ENCODE assay signal across 19 cellular contexts in the genomic region with DNA sequence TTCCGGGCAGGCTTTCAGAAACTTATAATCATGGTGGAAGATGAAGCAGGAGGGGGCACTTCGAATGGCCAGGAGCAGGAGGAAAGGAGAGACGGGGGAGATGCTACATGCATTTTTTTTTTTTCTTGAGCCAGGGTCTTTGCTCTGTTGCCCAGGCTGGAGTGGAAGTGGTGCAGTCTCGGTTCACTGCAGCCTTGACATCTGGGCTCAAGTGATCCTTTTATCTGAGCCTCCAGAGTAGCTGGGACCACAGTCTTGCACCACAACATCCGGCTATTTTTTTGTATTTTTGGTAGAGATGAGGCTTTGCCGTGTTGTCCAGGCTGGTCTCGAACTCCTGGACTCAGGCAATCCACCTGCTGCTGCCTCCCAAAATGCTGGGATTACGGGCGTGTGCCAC.
"Had no signal": no experiment of that assay in that cellular context is flagged by ENCODE, and none has a peak within 500 bp of the region (broad histone marks: within the 10 kb centered on the region; RNA-seq: fewer than 3 reads in every experiment).

No MANE protein-coding gene starts in this region.

- H3K4me1 ChIP-seq: body of pancreas, left lung, right atrium auricular region, suprapubic skin had no signal

- H3K4me3 ChIP-seq: body of pancreas, coronary artery, left lung, right atrium auricular region, suprapubic skin had no signal

- H3K27me3 ChIP-seq: body of pancreas, left lung, right atrium auricular region, suprapubic skin had no signal

- H3K4me3 Mint-ChIP-seq: activated naive CD8-positive, alpha-beta T cell; central memory CD8-positive, alpha-beta T cell; natural killer cell; stimulated activated naive CD8-positive, alpha-beta T cell treated with anti-CD3 and anti-CD28 coated beads, Interleukin-15, Interleukin-2, amounts not matched to agents 100 ng/mL and 50 ng/mL, for 24 hours had no signal

- H3K36me3 ChIP-seq: left lung, right atrium auricular region, suprapubic skin, WERI-Rb-1 had no signal

- H3K9me3 Mint-ChIP-seq: central memory CD8-positive, alpha-beta T cell; natural killer cell; stimulated activated naive CD8-positive, alpha-beta T cell treated with anti-CD3 and anti-CD28 coated beads, Interleukin-15, Interleukin-2, amounts not matched to agents 100 ng/mL and 50 ng/mL, for 24 hours had no signal

- H3K4me1 Mint-ChIP-seq: natural killer cell had no signal

- DNase-seq: activated CD4-positive, alpha-beta T cell treated with anti-CD3 and anti-CD28 coated beads for 48 hours; activated CD8-positive, alpha-beta memory T cell treated with anti-CD3 and anti-CD28 coated beads, Interleukin-2, amount 50 U/mL, for 48 hours; activated gamma-delta T cell treated with Interleukin-2 at 50 U/mL for 16 hours; amniotic stem cell; body of pancreas; left lung; natural killer cell; posterior cingulate gyrus; stimulated activated CD4-positive, alpha-beta T cell treated with anti-CD3 and anti-CD28 coated beads, Interleukin-4, amount 100 ng/mL, for 24 hours; T-helper 9 cell; trophoblast cell; WERI-Rb-1 had no signal

- H3K9me3 ChIP-seq: body of pancreas, left lung, right atrium auricular region, suprapubic skin had no signal

- H3K27ac Mint-ChIP-seq: activated naive CD8-positive, alpha-beta T cell; natural killer cell; stimulated activated naive CD8-positive, alpha-beta T cell treated with anti-CD3 and anti-CD28 coated beads, Interleukin-15, Interleukin-2, amounts not matched to agents 100 ng/mL and 50 ng/mL, for 24 hours had no signal

- H3K27ac ChIP-seq: body of pancreas, coronary artery, left lung, right atrium auricular region, suprapubic skin, WERI-Rb-1 had no signal

- ATAC-seq: esophagus mucosa, left lung, natural killer cell had no signal

- H3K27me3 Mint-ChIP-seq: activated naive CD8-positive, alpha-beta T cell; stimulated activated naive CD8-positive, alpha-beta T cell treated with anti-CD3 and anti-CD28 coated beads, Interleukin-15, Interleukin-2, amounts not matched to agents 100 ng/mL and 50 ng/mL, for 24 hours had no signal

- H3K36me3 Mint-ChIP-seq: natural killer cell had no signal
